ENCODE assay signal across 34 cellular contexts in the genomic region with DNA sequence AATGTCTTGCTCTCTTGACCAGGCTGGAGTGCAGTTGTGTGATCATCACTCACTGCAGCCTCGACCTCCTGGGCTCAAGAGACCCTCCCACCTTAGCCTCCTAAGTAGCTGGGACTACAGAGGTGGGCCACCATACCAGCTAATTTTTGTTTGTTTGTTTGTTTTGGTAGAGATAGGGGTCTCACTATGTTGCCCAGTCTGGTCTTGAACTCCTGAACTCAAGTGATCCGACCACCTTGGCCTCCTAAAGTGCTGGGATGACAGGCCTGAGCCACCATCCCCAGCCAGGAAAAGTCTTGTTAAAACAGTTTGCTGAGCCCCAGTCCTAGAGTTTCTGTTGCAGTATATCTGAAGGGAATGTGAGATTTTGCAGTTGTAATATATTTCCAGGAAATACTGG.
"Had no signal": no experiment of that assay in that cellular context is flagged by ENCODE, and none has a peak within 500 bp of the region (broad histone marks: within the 10 kb centered on the region; RNA-seq: fewer than 3 reads in every experiment).

No MANE protein-coding gene starts in this region.

- H3K27ac ChIP-seq: brain microvascular endothelial cell, epithelial cell of prostate, esophagus squamous epithelium, gastroesophageal sphincter, heart right ventricle, VCaP had no signal

- ATAC-seq: activated CD4-positive, CD25-positive, alpha-beta regulatory T cell treated with anti-CD3 and anti-CD28 coated beads, Interleukin-2, amount 50 U/mL, for 24 hours; activated CD8-positive, alpha-beta T cell treated with anti-CD3 and anti-CD28 coated beads for 36 hours; activated T-cell treated with anti-CD3 and anti-CD28 coated beads, Interleukin-2, amount 50 U/mL, for 4 hours; activated T-helper 17 cell treated with anti-CD3 and anti-CD28 coated beads, Interleukin-2, amount 50 U/mL, for 72 hours; effector memory CD8-positive, alpha-beta T cell; gastroesophageal sphincter; heart right ventricle had no signal

- H3K4me1 ChIP-seq: esophagus squamous epithelium, gastroesophageal sphincter, heart right ventricle had no signal

- H3K4me1 Mint-ChIP-seq: activated B cell treated with CpG ODN at 0.5 μM for 24 hours; activated T-helper 17 cell treated with anti-CD3 and anti-CD28 coated beads, Interleukin-2, amount 50 U/mL, for 72 hours; central memory CD8-positive, alpha-beta T cell had no signal

- FAIRE-seq: astrocyte, bronchial epithelial cell, endometrium, endothelial cell of umbilical vein, TTC549 had no signal

- H3K27ac Mint-ChIP-seq: activated B cell treated with CpG ODN at 0.5 μM for 24 hours; activated CD8-positive, alpha-beta T cell treated with anti-CD3 and anti-CD28 coated beads for 36 hours; activated naive CD8-positive, alpha-beta T cell; activated T-helper 17 cell treated with anti-CD3 and anti-CD28 coated beads, Interleukin-2, amount 50 U/mL, for 72 hours; effector memory CD8-positive, alpha-beta T cell had no signal

- H3K36me3 ChIP-seq: brain microvascular endothelial cell, esophagus squamous epithelium, gastroesophageal sphincter, heart right ventricle had no signal

- H3K36me3 Mint-ChIP-seq: activated naive CD8-positive, alpha-beta T cell had no signal

- H3K4me3 ChIP-seq: esophagus squamous epithelium, gastroesophageal sphincter, heart right ventricle had no signal

- H3K27me3 ChIP-seq: brain microvascular endothelial cell, esophagus squamous epithelium, gastroesophageal sphincter, heart right ventricle had no signal

- H3K9me3 ChIP-seq: esophagus squamous epithelium, gastroesophageal sphincter, heart right ventricle had no signal

- H3K4me3 Mint-ChIP-seq: activated B cell treated with CpG ODN at 0.5 μM for 24 hours; activated CD8-positive, alpha-beta T cell treated with anti-CD3 and anti-CD28 coated beads for 36 hours; activated naive CD8-positive, alpha-beta T cell; activated T-cell treated with anti-CD3 and anti-CD28 coated beads, Interleukin-2, amount 50 U/mL, for 4 hours; activated T-helper 17 cell treated with anti-CD3 and anti-CD28 coated beads, Interleukin-2, amount 50 U/mL, for 72 hours; central memory CD8-positive, alpha-beta T cell; effector memory CD8-positive, alpha-beta T cell had no signal

- H3K27me3 Mint-ChIP-seq: activated B cell treated with CpG ODN at 0.5 μM for 24 hours; activated CD8-positive, alpha-beta T cell treated with anti-CD3 and anti-CD28 coated beads for 36 hours; activated naive CD8-positive, alpha-beta T cell; activated T-helper 17 cell treated with anti-CD3 and anti-CD28 coated beads, Interleukin-2, amount 50 U/mL, for 72 hours; central memory CD8-positive, alpha-beta T cell; effector memory CD8-positive, alpha-beta T cell had no signal

- H3K9me3 Mint-ChIP-seq: activated B cell treated with CpG ODN at 0.5 μM for 24 hours; activated CD8-positive, alpha-beta T cell treated with anti-CD3 and anti-CD28 coated beads for 36 hours; activated T-cell treated with anti-CD3 and anti-CD28 coated beads, Interleukin-2, amount 50 U/mL, for 4 hours; activated T-helper 17 cell treated with anti-CD3 and anti-CD28 coated beads, Interleukin-2, amount 50 U/mL, for 72 hours; central memory CD8-positive, alpha-beta T cell; effector memory CD8-positive, alpha-beta T cell had no signal

- DNase-seq: activated B cell treated with CpG ODN at 0.5 μM for 24 hours; activated CD4-positive, alpha-beta T cell treated with anti-CD3 and anti-CD28 coated beads for 48 hours; activated CD4-positive, alpha-beta T cell treated with anti-CD3 and anti-CD28 coated beads, Interleukin-2, amount 50 U/mL, for 1 hour; activated CD4-positive, alpha-beta T cell treated with anti-CD3 and anti-CD28 coated beads, Interleukin-2, amount 50 U/mL, for 48 hours; activated CD8-positive, alpha-beta memory T cell treated with anti-CD3 and anti-CD28 coated beads for 24 hours; activated CD8-positive, alpha-beta T cell treated with anti-CD3 and anti-CD28 coated beads for 36 hours; activated effector memory CD4-positive, alpha-beta T cell treated with Interleukin-2 at 50 U/mL for 16 hours; activated gamma-delta T cell treated with Interleukin-2 at 50 U/mL for 16 hours; activated naive CD4-positive, alpha-beta T cell treated with anti-CD3 and anti-CD28 coated beads, Interleukin-2, amount 50 U/mL, for 16 hours; activated naive CD4-positive, alpha-beta T cell treated with Interleukin-2 at 50 U/mL for 16 hours; activated T-cell treated with anti-CD3 and anti-CD28 coated beads, Interleukin-2, amount 50 U/mL, for 4 hours; amniotic stem cell; anterior cingulate cortex; brain microvascular endothelial cell; cortex of kidney; dermis blood vessel endothelial cell; effector CD4-positive, alpha-beta T cell; effector memory CD8-positive, alpha-beta T cell; esophagus squamous epithelium; foreskin melanocyte; heart right ventricle; T-helper 2 cell had no signal
